11 cellular contexts compared by ENCODE assay signal in the genomic region with DNA sequence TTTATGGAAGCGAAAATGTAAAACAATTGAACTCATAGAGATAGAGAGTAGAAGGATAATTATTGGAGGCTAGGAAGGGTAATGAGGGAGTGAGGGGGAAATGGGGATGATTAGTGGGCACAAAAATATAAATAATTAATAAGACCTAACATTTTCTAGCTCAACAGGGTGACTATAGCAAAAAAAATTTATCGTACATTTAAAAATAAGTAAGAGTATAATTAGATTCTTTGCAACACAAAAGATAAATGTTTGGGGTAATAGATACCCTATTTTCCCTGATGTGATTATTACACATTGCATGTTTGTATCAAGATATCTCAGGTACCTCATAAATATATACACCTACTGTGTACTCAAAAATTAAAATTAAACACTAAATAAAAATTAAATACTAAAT.
"Had no signal": no experiment of that assay in that cellular context is flagged by ENCODE, and none has a peak within 500 bp of the region (broad histone marks: within the 10 kb centered on the region; RNA-seq: fewer than 3 reads in every experiment).

No MANE protein-coding gene starts in this region.

- H3K36me3 ChIP-seq: HAP-1 had no signal

- H2AFZ ChIP-seq: GM23248, GM23338 had no signal

- H3K27ac ChIP-seq: GM23248 had no signal

- H3K9me3 ChIP-seq: HAP-1 had no signal

- H3K4me3 ChIP-seq: GM23248, GM23338, HAP-1 had no signal

- H3K4me3 Mint-ChIP-seq: GM23338, H9, HFFc6 had no signal

- H3K4me1 ChIP-seq: HAP-1 had no signal

- H3K4me2 ChIP-seq: GM23338 had no signal

- H3K4me1 Mint-ChIP-seq: GM23338, H9 had no signal

- ATAC-seq: GM23338, HCT116 had no signal

- H3K27ac Mint-ChIP-seq: GM23338, H9, HFFc6 had no signal

- DNase-seq: GM23248, GOT3, H7, H9, HCEC 1CT, HFFc6 had no signal

- FAIRE-seq: H1, H54 had no signal

- H3K9ac ChIP-seq: GM23248 had no signal
